Comparison of ENCODE assay signal across 13 cellular contexts in genomic region chr2:10289891-10290290, GRCh38. TPM values are rescaled to one million over a fixed set of nuclear protein-coding genes. Genes with fewer than 3 reads are reported as not detected.
DNase-seq lines count a peak whose midpoint lies in the region.
"Had no signal": no experiment of that assay in that cellular context is flagged by ENCODE, and none has a peak within 500 bp of the region (broad histone marks: within the 10 kb centered on the region; RNA-seq: fewer than 3 reads in every experiment).

No MANE protein-coding gene starts in this region.

- in situ Hi-C loops in G401 (cut with HindIII; ENCODE audit: low sequenced_read_pairs): loop anchor here (5.0 kb wide), 1 partner anchor 43 kb away; no protein-coding TSS in a partner anchor

- DNase-seq in AG20443 (ENCODE audit: low spot score) (peak; percentile 36), LoVo (ENCODE audit: low spot score) (peak; percentile 54), amniotic stem cell (lab: John Stamatoyannopoulos, UW) (peak; percentile 37), iris pigment epithelial cell (ENCODE audit: low read depth) (peak; percentile 27), SHP77 treated with DMSO at 0.1 percent for 48 hours (lab: John Stamatoyannopoulos, UW) (no peak), NK-92 (lab: John Stamatoyannopoulos, UW; ENCODE audit: unreplicated experiment) (no peak), G401 (ENCODE audit: low spot score) (no peak), foreskin melanocyte (no peak)
- DNase-seq: activated CD4-positive, alpha-beta T cell treated with anti-CD3 and anti-CD28 coated beads for 36 hours; DND-41; NCI-H187 treated with DMSO at 0.1 percent for 48 hours; NCI-H774; T-cell had no signal

RNA-seq across cellular contexts. Expression of gene HPCAL1, which starts 12.8 kb away (rescaled TPM):
- 12.7 and 34.8 TPM in 2 replicates for total RNA-seq in G401 (2014; rRNA removed; shearing (Covaris generic))

Comparison
In these comparisons a context has a peak if more than half of its experiments do, and no peak if none do; other contexts are left out.
1. DNase-seq: peak in AG20443 (single experiment), LoVo (single experiment), amniotic stem cell (single experiment) and iris pigment epithelial cell (single experiment); none in SHP77 treated with DMSO at 0.1 percent for 48 hours (single experiment), NK-92 (single experiment), G401 (single experiment) and foreskin melanocyte (single experiment).